In genomic region chr3:61877359-61877770, GRCh38 we compare ENCODE assay signal across 9 cellular contexts.
DNase-seq lines count a peak whose midpoint lies in the region; ATAC-seq and TF ChIP-seq lines count a peak whose summit lies in the region.
"Had no signal": no experiment of that assay in that cellular context is flagged by ENCODE, and none has a peak within 500 bp of the region (broad histone marks: within the 10 kb centered on the region; RNA-seq: fewer than 3 reads in every experiment).

No MANE protein-coding gene starts in this region.

- POLR2A ChIA-PET in HEK293T (lab: Yijun Ruan, JAX), result no interaction called here
- POLR2A ChIA-PET in T-cell (lab: Charles Lee), result no interaction called here

- no peaks in the 10 kb centered on the region for H3K36me3 Mint-ChIP-seq in T-cell
- no peaks in the 10 kb centered on the region for H3K36me3 Mint-ChIP-seq in stimulated activated effector memory CD8-positive, alpha-beta T cell treated with anti-CD3 and anti-CD28 coated beads, Interleukin-12 subunit alpha, Interleukin-12 subunit beta, amount 100 ng/mL, for 72 hours

- ATAC-seq in GM18517 (IDR thresholded peaks at IDR 0.05; ENCODE audit: unreplicated experiment) (peak; percentile 95), T-cell (replicated peaks in 1 of 4) (no peak)
- no peak for ATAC-seq in stimulated activated effector memory CD8-positive, alpha-beta T cell treated with anti-CD3 and anti-CD28 coated beads, Interleukin-12 subunit alpha, Interleukin-12 subunit beta, amount 100 ng/mL, for 72 hours

- no peak overlapping the region for H3K4me3 ChIP-seq in H7 (ENCODE audit: insufficient read depth, low read depth, low read length)
- H3K4me3 ChIP-seq: dorsolateral prefrontal cortex had no signal

- no peak overlapping the region for H3K27ac Mint-ChIP-seq in T-cell
- no peak overlapping the region for H3K27ac Mint-ChIP-seq in stimulated activated effector memory CD8-positive, alpha-beta T cell treated with anti-CD3 and anti-CD28 coated beads, Interleukin-12 subunit alpha, Interleukin-12 subunit beta, amount 100 ng/mL, for 72 hours

- CTCF ChIA-PET in HEK293T (lab: Yijun Ruan, JAX) (interaction anchor here (0.6 kb wide), 1 partner anchor 123 kb away, joined by 7 read pairs; no protein-coding TSS in a partner anchor), T-cell (lab: Charles Lee) (no interaction called here)

- no peaks in the 10 kb centered on the region for H3K9me3 Mint-ChIP-seq in T-cell
- no peaks in the 10 kb centered on the region for H3K9me3 Mint-ChIP-seq in stimulated activated effector memory CD8-positive, alpha-beta T cell treated with anti-CD3 and anti-CD28 coated beads, Interleukin-12 subunit alpha, Interleukin-12 subunit beta, amount 100 ng/mL, for 72 hours

- no peaks in the 10 kb centered on the region for H3K4me1 Mint-ChIP-seq in T-cell
- H3K4me1 Mint-ChIP-seq in stimulated activated effector memory CD8-positive, alpha-beta T cell treated with anti-CD3 and anti-CD28 coated beads, Interleukin-12 subunit alpha, Interleukin-12 subunit beta, amount 100 ng/mL, for 72 hours, result no peaks in the 10 kb centered on the region

- no peaks in the 10 kb centered on the region for H3K27me3 ChIP-seq in H7 (ENCODE audit: control insufficient read depth, insufficient read depth, low read length)
- H3K27me3 ChIP-seq: dorsolateral prefrontal cortex had no signal

- H3K4me3 Mint-ChIP-seq in T-cell, result no peak overlapping the region
- H3K4me3 Mint-ChIP-seq in stimulated activated effector memory CD8-positive, alpha-beta T cell treated with anti-CD3 and anti-CD28 coated beads, Interleukin-12 subunit alpha, Interleukin-12 subunit beta, amount 100 ng/mL, for 72 hours, result no peak overlapping the region

- H3K27me3 Mint-ChIP-seq in T-cell, result peaks cover 0 to under 1% of the 10 kb centered on the region in 2 donors

- no peaks in the 10 kb centered on the region for H3K36me3 ChIP-seq in H7 (replicated peaks; ENCODE audit: control insufficient read depth, insufficient read depth, low read length)

- DNase-seq in HEK293T (ENCODE audit: extremely low spot score) (peak; percentile 21), NAMALWA (ENCODE audit: low spot score) (peak; percentile 23), kidney glomerular epithelial cell (lab: John Stamatoyannopoulos, UW) (peak; percentile 19), T-cell (no peak), H7 (no peak)
- DNase-seq in activated CD4-positive, alpha-beta T cell treated with anti-CD3 and anti-CD28 coated beads for 1 hour, result no peak
- no peak for DNase-seq in stimulated activated effector memory CD8-positive, alpha-beta T cell treated with anti-CD3 and anti-CD28 coated beads, Interleukin-12 subunit alpha, Interleukin-12 subunit beta, amount 100 ng/mL, for 72 hours (ENCODE audit: low spot score in 2 of 2)
- DNase-seq: dorsolateral prefrontal cortex had no signal

TF ChIP-seq in HEK293T, 16 proteins besides CTCF, POLR2A, EP300 and RAD21:
- TF ChIP-seq SP1 (IDR thresholded peaks at IDR 0.05), result no peak
- no peak for TF ChIP-seq FOXM1 (IDR thresholded peaks at IDR 0.05; ENCODE audit: borderline replicate concordance)
- no peak for TF ChIP-seq PKNOX1 (IDR thresholded peaks at IDR 0.05)
- no peak for TF ChIP-seq FOXA1 (IDR thresholded peaks at IDR 0.05)
- no peak for TF ChIP-seq TARDBP (IDR thresholded peaks at IDR 0.05)
- no peak for TF ChIP-seq BHLHE40 (IDR thresholded peaks at IDR 0.05; ENCODE audit: borderline replicate concordance)
- TF ChIP-seq ARNT (IDR thresholded peaks at IDR 0.05), result no peak
- no peak for TF ChIP-seq CTBP1 (IDR thresholded peaks at IDR 0.05; ENCODE audit: borderline replicate concordance)
- TF ChIP-seq NFRKB (IDR thresholded peaks at IDR 0.05), result no peak
- TF ChIP-seq SUZ12 (IDR thresholded peaks at IDR 0.05), result no peak
- no peak for TF ChIP-seq LEF1 (IDR thresholded peaks at IDR 0.05; ENCODE audit: borderline replicate concordance)

Comparison
In these comparisons a context has a peak if more than half of its experiments do, and no peak if none do; other contexts are left out.
1. DNase-seq: peak in HEK293T (single experiment), NAMALWA (single experiment) and kidney glomerular epithelial cell (single experiment); none in T-cell (0 of 34), activated CD4-positive, alpha-beta T cell treated with anti-CD3 and anti-CD28 coated beads for 1 hour (single experiment), H7 (single experiment) and stimulated activated effector memory CD8-positive, alpha-beta T cell treated with anti-CD3 and anti-CD28 coated beads, Interleukin-12 subunit alpha, Interleukin-12 subunit beta, amount 100 ng/mL, for 72 hours (0 of 2).